In genomic region chr18:11387880-11388279, GRCh38 we compare ENCODE assay signal across 1 cellular context.
TF ChIP-seq lines count a peak whose summit lies in the region.

No MANE protein-coding gene starts in this region.

TF ChIP-seq in K562, 482 proteins besides CTCF, POLR2A, EP300 and RAD21 (continued from another document):
- TF ChIP-seq, protein P1, sequence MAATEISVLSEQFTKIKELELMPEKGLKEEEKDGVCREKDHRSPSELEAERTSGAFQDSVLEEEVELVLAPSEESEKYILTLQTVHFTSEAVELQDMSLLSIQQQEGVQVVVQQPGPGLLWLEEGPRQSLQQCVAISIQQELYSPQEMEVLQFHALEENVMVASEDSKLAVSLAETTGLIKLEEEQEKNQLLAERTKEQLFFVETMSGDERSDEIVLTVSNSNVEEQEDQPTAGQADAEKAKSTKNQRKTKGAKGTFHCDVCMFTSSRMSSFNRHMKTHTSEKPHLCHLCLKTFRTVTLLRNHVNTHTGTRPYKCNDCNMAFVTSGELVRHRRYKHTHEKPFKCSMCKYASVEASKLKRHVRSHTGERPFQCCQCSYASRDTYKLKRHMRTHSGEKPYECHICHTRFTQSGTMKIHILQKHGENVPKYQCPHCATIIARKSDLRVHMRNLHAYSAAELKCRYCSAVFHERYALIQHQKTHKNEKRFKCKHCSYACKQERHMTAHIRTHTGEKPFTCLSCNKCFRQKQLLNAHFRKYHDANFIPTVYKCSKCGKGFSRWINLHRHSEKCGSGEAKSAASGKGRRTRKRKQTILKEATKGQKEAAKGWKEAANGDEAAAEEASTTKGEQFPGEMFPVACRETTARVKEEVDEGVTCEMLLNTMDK (IDR thresholded peaks at IDR 0.05; ENCODE audit: borderline replicate concordance, insufficient read depth, low read depth, low read length, poor library complexity, severe bottlenecking): peak; percentile 41
- TF ChIP-seq XRCC5 (IDR thresholded peaks at IDR 0.05; ENCODE audit: low read depth, low read length): no peak
